ENCODE assay signal across 8 cellular contexts in the genomic region with DNA sequence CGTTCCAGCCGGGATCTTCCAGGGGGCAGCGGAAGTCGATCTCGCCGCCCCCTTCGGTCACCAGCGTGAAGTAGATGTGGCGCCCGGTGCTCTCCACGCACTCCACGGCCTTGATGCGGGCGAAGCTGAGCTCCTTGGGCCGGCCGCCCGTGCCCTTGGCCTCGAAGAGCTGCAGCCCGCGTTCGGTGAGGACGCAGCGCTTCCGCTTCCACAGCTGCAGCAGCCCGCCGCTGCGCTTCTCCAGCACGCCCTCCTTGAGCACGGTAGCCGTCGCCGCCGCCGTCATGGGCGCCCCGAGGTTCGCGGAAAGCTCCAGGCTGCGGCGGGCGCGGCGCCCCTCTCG. TPM values are rescaled to one million over a fixed set of nuclear protein-coding genes. Genes with fewer than 3 reads are reported as not detected.
DNase-seq lines count a peak whose midpoint lies in the region; ATAC-seq lines count a peak whose summit lies in the region.

No MANE protein-coding gene starts in this region.

- H3K9me3 Mint-ChIP-seq in activated naive CD4-positive, alpha-beta T cell treated with anti-CD3 and anti-CD28 coated beads for 36 hours = no peaks in the 10 kb centered on the region
- H3K9me3 Mint-ChIP-seq in natural killer cell treated with Interleukin-12 subunit alpha and Interleukin-12 subunit beta and Interleukin-15 and Interleukin-18, amount 100 ng/mL, for 72 hours = no peaks in the 10 kb centered on the region

- no peaks in the 10 kb centered on the region for H3K36me3 Mint-ChIP-seq in activated naive CD4-positive, alpha-beta T cell treated with anti-CD3 and anti-CD28 coated beads for 36 hours (ENCODE audit: low read depth)
- no peaks in the 10 kb centered on the region for H3K36me3 Mint-ChIP-seq in natural killer cell treated with Interleukin-12 subunit alpha and Interleukin-12 subunit beta and Interleukin-15 and Interleukin-18, amount 100 ng/mL, for 72 hours

- no peaks in the 10 kb centered on the region for H3K9me3 ChIP-seq in SJCRH30 (replicated peaks)

- H3K4me3 ChIP-seq in SJCRH30 = peak overlapping the region; percentile 83

- CTCF ChIA-PET in activated naive CD4-positive, alpha-beta T cell treated with anti-CD3 and anti-CD28 coated beads for 36 hours (lab: Charles Lee) = interaction anchor here (1.4 to 2.4 kb wide), 3 partner anchors 14 to 33 kb away, joined by 5 to 15 read pairs (median 8); no protein-coding TSS in a partner anchor

- peaks cover 6% of the 10 kb centered on the region for H3K4me1 Mint-ChIP-seq in activated naive CD4-positive, alpha-beta T cell treated with anti-CD3 and anti-CD28 coated beads for 36 hours (ENCODE audit: low read depth)
- peaks cover 0 to 3% of the 10 kb centered on the region in 2 donors for H3K4me1 Mint-ChIP-seq in natural killer cell treated with Interleukin-12 subunit alpha and Interleukin-12 subunit beta and Interleukin-15 and Interleukin-18, amount 100 ng/mL, for 72 hours (ENCODE audit: low read depth in 2 of 2)

- H3K27ac ChIP-seq in SJCRH30 = peak overlapping the region; percentile 45

- ATAC-seq in HG02973 (IDR thresholded peaks at IDR 0.05; ENCODE audit: unreplicated experiment) = peak; percentile 35
- peak; percentile 2 for ATAC-seq in esophagus mucosa
- peak; percentile 10 to 29 for ATAC-seq in natural killer cell treated with Interleukin-12 subunit alpha and Interleukin-12 subunit beta and Interleukin-15 and Interleukin-18, amount 100 ng/mL, for 72 hours

- H3K4me3 Mint-ChIP-seq in activated naive CD4-positive, alpha-beta T cell treated with anti-CD3 and anti-CD28 coated beads for 36 hours = peak overlapping the region; percentile 80
- H3K4me3 Mint-ChIP-seq in natural killer cell treated with Interleukin-12 subunit alpha and Interleukin-12 subunit beta and Interleukin-15 and Interleukin-18, amount 100 ng/mL, for 72 hours = no peak overlapping the region

- H3K27me3 ChIP-seq in SJCRH30 = no peaks in the 10 kb centered on the region

- intact Hi-C loops in activated naive CD4-positive, alpha-beta T cell treated with anti-CD3 and anti-CD28 coated beads for 36 hours (cut with micrococcal nuclease) = no loop called here

- peaks cover 47% of the 10 kb centered on the region for H3K27me3 Mint-ChIP-seq in activated naive CD4-positive, alpha-beta T cell treated with anti-CD3 and anti-CD28 coated beads for 36 hours (ENCODE audit: low read depth)
- peaks cover 25 to 29% of the 10 kb centered on the region in 2 donors for H3K27me3 Mint-ChIP-seq in natural killer cell treated with Interleukin-12 subunit alpha and Interleukin-12 subunit beta and Interleukin-15 and Interleukin-18, amount 100 ng/mL, for 72 hours

- H3K36me3 ChIP-seq in SJCRH30 = peaks cover 18% of the 10 kb centered on the region; the same call in 1 of the 2 replicates

- H3K4me1 ChIP-seq in SJCRH30 = peaks cover 18% of the 10 kb centered on the region

- no peak overlapping the region for H3K27ac Mint-ChIP-seq in activated naive CD4-positive, alpha-beta T cell treated with anti-CD3 and anti-CD28 coated beads for 36 hours
- no peak overlapping the region for H3K27ac Mint-ChIP-seq in natural killer cell treated with Interleukin-12 subunit alpha and Interleukin-12 subunit beta and Interleukin-15 and Interleukin-18, amount 100 ng/mL, for 72 hours

- DNase-seq in activated naive CD4-positive, alpha-beta T cell treated with anti-CD3 and anti-CD28 coated beads for 36 hours = peak; percentile 30
- DNase-seq in activated naive CD4-positive, alpha-beta T cell (lab: John Stamatoyannopoulos, UW) = no peak
- DNase-seq in SJCRH30 (peak; percentile 56 to 65), HCEC 1CT (no peak), pons (ENCODE audit: low spot score) (no peak)
- DNase-seq in natural killer cell treated with Interleukin-12 subunit alpha and Interleukin-12 subunit beta and Interleukin-15 and Interleukin-18, amount 100 ng/mL, for 72 hours (ENCODE audit: low spot score) = no peak

RNA-seq across cellular contexts. Expression of a gene that starts 0.5 kb away (rescaled TPM):
- total RNA-seq in activated naive CD4-positive, alpha-beta T cell treated with anti-CD3 and anti-CD28 coated beads for 36 hours = 10 to 100 TPM; 19.5 TPM
- total RNA-seq in SJCRH30 (2014; rRNA removed; shearing (Covaris generic)) = 30.8 and 33.9 TPM in 2 replicates
- total RNA-seq in esophagus mucosa = 78.6 TPM
- 1 to 10 TPM; 2.7 to 3.3 TPM for total RNA-seq in natural killer cell treated with Interleukin-12 subunit alpha and Interleukin-12 subunit beta and Interleukin-15 and Interleukin-18, amount 100 ng/mL, for 72 hours

RNA-seq across cellular contexts. Expression of a gene that starts 38.5 kb away (rescaled TPM):
- 10 to 100 TPM; 35.7 to 36.6 TPM for total RNA-seq in activated naive CD4-positive, alpha-beta T cell treated with anti-CD3 and anti-CD28 coated beads for 36 hours
- total RNA-seq in SJCRH30 (2014; rRNA removed; shearing (Covaris generic)) = 80.6 and 84.6 TPM in 2 replicates
- 115 TPM for total RNA-seq in esophagus mucosa
- total RNA-seq in natural killer cell treated with Interleukin-12 subunit alpha and Interleukin-12 subunit beta and Interleukin-15 and Interleukin-18, amount 100 ng/mL, for 72 hours = 10 to 100 TPM; 41.6 to 57.8 TPM

RNA-seq across cellular contexts. Expression of a gene that starts 46.9 kb away (rescaled TPM):
- not detected for total RNA-seq in activated naive CD4-positive, alpha-beta T cell treated with anti-CD3 and anti-CD28 coated beads for 36 hours
- total RNA-seq in SJCRH30 (2014; rRNA removed; shearing (Covaris generic)) = 230 and 281 TPM in 2 replicates
- total RNA-seq in esophagus mucosa = not detected
- total RNA-seq in natural killer cell treated with Interleukin-12 subunit alpha and Interleukin-12 subunit beta and Interleukin-15 and Interleukin-18, amount 100 ng/mL, for 72 hours = not detected

Comparison
In these comparisons a context has a peak if more than half of its experiments do, and no peak if none do; other contexts are left out.
1. DNase-seq: peak in activated naive CD4-positive, alpha-beta T cell treated with anti-CD3 and anti-CD28 coated beads for 36 hours (single experiment) and SJCRH30 (2 of 2); none in activated naive CD4-positive, alpha-beta T cell (0 of 4), natural killer cell treated with Interleukin-12 subunit alpha and Interleukin-12 subunit beta and Interleukin-15 and Interleukin-18, amount 100 ng/mL, for 72 hours (single experiment), HCEC 1CT (single experiment) and pons (single experiment).
2. RNA of a gene that starts 46.9 kb away (total RNA-seq): 230 to 281 TPM in SJCRH30; not detected in esophagus mucosa (single experiment), not detected in activated naive CD4-positive, alpha-beta T cell treated with anti-CD3 and anti-CD28 coated beads for 36 hours and not detected in natural killer cell treated with Interleukin-12 subunit alpha and Interleukin-12 subunit beta and Interleukin-15 and Interleukin-18, amount 100 ng/mL, for 72 hours; every median in the first group is over 100 times any median in the second.
3. Peak in every context shown above with its lines, with median percentiles within 50 percentile points of each other: ATAC-seq.